Comparison of ENCODE assay signal across 14 cellular contexts in the genomic region with DNA sequence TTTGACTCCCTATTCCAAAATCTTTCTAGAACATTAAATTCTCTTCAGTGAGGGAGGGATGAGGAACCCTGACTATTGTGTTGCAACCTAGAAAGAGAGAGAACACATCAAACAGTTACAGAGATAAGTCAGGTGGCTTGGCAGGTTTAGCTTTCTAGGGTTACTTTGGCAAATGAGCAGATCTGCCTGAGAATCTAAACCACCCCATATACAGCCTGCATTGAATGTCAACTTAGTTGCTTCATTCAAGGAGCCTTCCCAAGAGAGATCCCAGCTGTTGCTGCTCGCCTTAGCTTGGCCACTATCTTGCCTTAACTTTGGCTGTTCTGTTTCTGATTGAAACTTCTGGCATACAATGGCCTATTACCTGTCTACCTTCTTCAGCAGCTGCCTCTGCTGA.
"Had no signal": no experiment of that assay in that cellular context is flagged by ENCODE, and none has a peak within 500 bp of the region (broad histone marks: within the 10 kb centered on the region; RNA-seq: fewer than 3 reads in every experiment).

No MANE protein-coding gene starts in this region.

- H3K36me3 ChIP-seq: adrenal gland, colonic mucosa, lower lobe of right lung, ovary, thoracic aorta had no signal

- ATAC-seq: esophagus mucosa had no signal

- H3K4me1 ChIP-seq: adrenal gland, colonic mucosa, lower lobe of right lung had no signal

- H3K27ac ChIP-seq: adrenal gland, colonic mucosa, lower lobe of right lung, ovary, VCaP had no signal

- H3K4me3 ChIP-seq: adrenal gland, colonic mucosa, lower lobe of right lung, ovary, thoracic aorta had no signal

- H3K27me3 ChIP-seq: adrenal gland, colonic mucosa, ovary had no signal

- DNase-seq: activated CD4-positive, alpha-beta T cell treated with anti-CD3 and anti-CD28 coated beads for 1 hour; activated CD4-positive, alpha-beta T cell treated with anti-CD3 and anti-CD28 coated beads, Interleukin-2, amount 50 U/mL, for 4 hours; activated naive CD4-positive, alpha-beta T cell treated with anti-CD3 and anti-CD28 coated beads, Interleukin-2, amount 50 U/mL, for 16 hours; activated T-cell treated with anti-CD3 and anti-CD28 coated beads, Interleukin-2, amount 50 U/mL, for 1 hour; adrenal gland; colonic mucosa; glutamatergic neuron; hypothalamus; lower lobe of right lung; midbrain had no signal

- H3K9me3 ChIP-seq: adrenal gland, colonic mucosa, lower lobe of right lung, ovary, thoracic aorta had no signal
